ENCODE assay signal across 21 cellular contexts in the genomic region with DNA sequence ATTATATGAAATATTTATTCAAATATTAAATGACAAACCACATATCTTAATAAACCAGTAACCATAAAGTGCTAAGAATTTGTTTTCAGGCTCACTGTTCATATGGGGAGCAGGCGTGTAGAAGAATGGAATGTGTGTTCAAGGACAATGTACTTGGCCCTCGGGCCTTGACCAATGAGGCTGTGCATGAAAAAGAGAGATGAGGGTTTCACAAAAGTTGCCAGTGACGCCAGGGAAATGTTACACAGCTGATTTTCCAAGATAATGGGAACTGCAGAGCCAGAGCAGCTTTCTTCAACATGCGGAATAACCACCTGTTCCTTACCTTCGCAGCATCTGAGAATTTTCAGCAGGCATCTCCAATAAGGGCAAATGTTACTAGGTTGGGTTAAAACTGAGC. TPM values are rescaled to one million over a fixed set of nuclear protein-coding genes. Genes with fewer than 3 reads are reported as not detected.
DNase-seq lines count a peak whose midpoint lies in the region; ATAC-seq and TF ChIP-seq lines count a peak whose summit lies in the region.
"Had no signal": no experiment of that assay in that cellular context is flagged by ENCODE, and none has a peak within 500 bp of the region (broad histone marks: within the 10 kb centered on the region; RNA-seq: fewer than 3 reads in every experiment).

No MANE protein-coding gene starts in this region.

- intact Hi-C loops in activated CD4-positive, alpha-beta memory T cell treated with anti-CD3 and anti-CD28 coated beads for 36 hours (cut with micrococcal nuclease), result loop anchor here (10.0 kb wide), 1 partner anchor 459 kb away; the partner anchor contains the start of genes PRDX5 and TRMT112
- intact Hi-C loops in adrenal gland (cut with DNase I), result no loop called here

- no peak for ATAC-seq in GM19324 (IDR thresholded peaks at IDR 0.05; ENCODE audit: low FRiP score, unreplicated experiment)
- ATAC-seq: esophagus mucosa, lower lobe of right lung had no signal

- no peak overlapping the region for H3K9ac ChIP-seq in KMS-11

- H3K27me3 ChIP-seq in KMS-11 (ENCODE audit: insufficient read depth, low read depth) (no peaks in the 10 kb centered on the region; the same call in 1 of the 2 replicates), adrenal gland (no peaks in the 10 kb centered on the region), neutrophil (no peaks in the 10 kb centered on the region)
- H3K27me3 ChIP-seq: breast epithelium, stomach had no signal

- peak overlapping the region; percentile 70 for H3K27ac Mint-ChIP-seq in activated CD4-positive, alpha-beta memory T cell treated with anti-CD3 and anti-CD28 coated beads for 36 hours
- H3K27ac Mint-ChIP-seq in activated CD4-positive, alpha-beta memory T cell treated with anti-CD3 and anti-CD28 coated beads, Interleukin-2, amount 10 ng/mL, durations not matched to agents 7 days and 5 days, result no peak overlapping the region
- H3K27ac Mint-ChIP-seq: nephron progenitor cell had no signal

- peak in 1 of 2 donors; percentile 18 for TF ChIP-seq POLR2A in adrenal gland (IDR thresholded peaks at IDR 0.05)

- DNase-seq in activated CD4-positive, alpha-beta memory T cell treated with anti-CD3 and anti-CD28 coated beads for 36 hours, result no peak
- DNase-seq in activated CD4-positive, alpha-beta memory T cell treated with anti-CD3 and anti-CD28 coated beads, Interleukin-2, amount 10 ng/mL, durations not matched to agents 7 days and 5 days, result no peak
- DNase-seq in adrenal gland, result peak in 6 of 7 donors; percentile 65 to 86 (median 72)
- no peak for DNase-seq in stimulated activated CD4-positive, alpha-beta T cell treated with anti-CD3 and anti-CD28 coated beads, Interleukin-12 subunit alpha, Interleukin-12 subunit beta, amount 100 ng/mL, for 4 hours
- DNase-seq in activated CD4-positive, alpha-beta T cell treated with anti-CD3 and anti-CD28 coated beads, Interleukin-2, amount 50 U/mL, for 48 hours, result no peak
- DNase-seq: activated naive CD4-positive, alpha-beta T cell; glutamatergic neuron; NCI-H146; NCI-H2227 treated with DMSO at 0.1 percent for 48 hours; nephron progenitor cell; RPMI8226; stimulated activated CD4-positive, alpha-beta T cell treated with anti-CD3 and anti-CD28 coated beads, Interleukin-15, amount 100 ng/mL, for 24 hours; stomach had no signal

- peaks cover 75% of the 10 kb centered on the region for H3K4me1 Mint-ChIP-seq in activated CD4-positive, alpha-beta memory T cell treated with anti-CD3 and anti-CD28 coated beads for 36 hours (ENCODE audit: low read depth)
- peaks cover 80% of the 10 kb centered on the region for H3K4me1 Mint-ChIP-seq in activated CD4-positive, alpha-beta memory T cell treated with anti-CD3 and anti-CD28 coated beads, Interleukin-2, amount 10 ng/mL, durations not matched to agents 7 days and 5 days

- peaks cover 83% of the 10 kb centered on the region for H3K79me2 ChIP-seq in KMS-11 (ENCODE audit: insufficient read depth, low read depth)

- no peaks in the 10 kb centered on the region for H3K27me3 Mint-ChIP-seq in activated CD4-positive, alpha-beta memory T cell treated with anti-CD3 and anti-CD28 coated beads for 36 hours
- no peaks in the 10 kb centered on the region for H3K27me3 Mint-ChIP-seq in activated CD4-positive, alpha-beta memory T cell treated with anti-CD3 and anti-CD28 coated beads, Interleukin-2, amount 10 ng/mL, durations not matched to agents 7 days and 5 days

- H3K36me3 ChIP-seq in KMS-11 (ENCODE audit: insufficient read depth) (peaks cover 59% of the 10 kb centered on the region; the same call in 1 of the 2 replicates), adrenal gland (replicated peaks in 1 of 2) (peaks cover 0 to 79% of the 10 kb centered on the region in 2 donors), neutrophil (peaks cover 76% of the 10 kb centered on the region)

- TF ChIP-seq CTCF in KMS-11 (conservative IDR thresholded peaks at IDR 0.05; ENCODE audit: low read depth, low read length) (no peak), adrenal gland (IDR thresholded peaks at IDR 0.05) (no peak), neutrophil (IDR thresholded peaks at IDR 0.05) (no peak)

- CTCF ChIA-PET in activated CD4-positive, alpha-beta memory T cell treated with anti-CD3 and anti-CD28 coated beads for 36 hours (lab: Charles Lee), result interaction anchor here (1.6 kb wide), 1 partner anchor 114 kb away, joined by 3 read pairs; no protein-coding TSS in a partner anchor
- CTCF ChIA-PET in activated CD4-positive, alpha-beta memory T cell treated with anti-CD3 and anti-CD28 coated beads, Interleukin-2, amount 10 ng/mL, durations not matched to agents 7 days and 5 days (lab: Charles Lee), result interaction anchor here (3.6 to 6.2 kb wide), 2 partner anchors 9 to 31 kb away, joined by 23 to 27 read pairs; partner anchors contain the start of gene RASGRP2

- H3K4me3 Mint-ChIP-seq in activated CD4-positive, alpha-beta memory T cell treated with anti-CD3 and anti-CD28 coated beads for 36 hours, result no peak overlapping the region
- no peak overlapping the region for H3K4me3 Mint-ChIP-seq in activated CD4-positive, alpha-beta memory T cell treated with anti-CD3 and anti-CD28 coated beads, Interleukin-2, amount 10 ng/mL, durations not matched to agents 7 days and 5 days
- H3K4me3 Mint-ChIP-seq: nephron progenitor cell had no signal

- no peaks in the 10 kb centered on the region for H3K9me3 Mint-ChIP-seq in activated CD4-positive, alpha-beta memory T cell treated with anti-CD3 and anti-CD28 coated beads for 36 hours
- H3K9me3 Mint-ChIP-seq in activated CD4-positive, alpha-beta memory T cell treated with anti-CD3 and anti-CD28 coated beads, Interleukin-2, amount 10 ng/mL, durations not matched to agents 7 days and 5 days, result no peaks in the 10 kb centered on the region
- H3K9me3 Mint-ChIP-seq: nephron progenitor cell had no signal

- H3K9me3 ChIP-seq in adrenal gland (replicated peaks in 1 of 3), result peaks cover 0 to 4% (median 0%) of the 10 kb centered on the region in 3 donors
- H3K9me3 ChIP-seq in neutrophil, result no peaks in the 10 kb centered on the region
- H3K9me3 ChIP-seq: breast epithelium, lower lobe of right lung, stomach had no signal

- no peak overlapping the region for H2AFZ ChIP-seq in KMS-11 (ENCODE audit: low read depth)

- H3K4me1 ChIP-seq in KMS-11 (ENCODE audit: low read depth, poor library complexity, severe bottlenecking) (peaks cover 61% of the 10 kb centered on the region), adrenal gland (replicated peaks in 1 of 2) (peaks cover 21 to 62% of the 10 kb centered on the region in 2 donors), neutrophil (ENCODE audit: control insufficient read depth in 1 of 2, insufficient read depth in 1 of 2, low read depth in 1 of 2, low read length in 1 of 2) (peaks cover 65 to 71% of the 10 kb centered on the region in 2 experiments)

- peak overlapping the region; percentile 55; the same call in 1 of the 2 replicates for H3K4me2 ChIP-seq in KMS-11

- peaks cover 65% of the 10 kb centered on the region for H4K20me1 ChIP-seq in KMS-11 (ENCODE audit: insufficient read depth)

- H3K27ac ChIP-seq in KMS-11 (no peak overlapping the region), adrenal gland (peak overlapping the region in 4 of 5 donors; percentile 31 to 76 (median 54)), neutrophil (peak overlapping the region; percentile 99)
- H3K27ac ChIP-seq: breast epithelium, lower lobe of right lung had no signal

- H3K4me3 ChIP-seq in KMS-11 (IDR thresholded peaks at IDR 0.05; ENCODE audit: insufficient read depth, low read depth, low read length), result no peak overlapping the region
- no peak overlapping the region for H3K4me3 ChIP-seq in adrenal gland
- peak overlapping the region in 1 of 2 experiments; percentile 62 for H3K4me3 ChIP-seq in neutrophil (ENCODE audit: low read depth in 1 of 2, low read length in 1 of 2)
- H3K4me3 ChIP-seq: breast epithelium, lower lobe of right lung had no signal

- H3K36me3 Mint-ChIP-seq in activated CD4-positive, alpha-beta memory T cell treated with anti-CD3 and anti-CD28 coated beads for 36 hours, result peaks cover 78% of the 10 kb centered on the region
- peaks cover 84% of the 10 kb centered on the region for H3K36me3 Mint-ChIP-seq in activated CD4-positive, alpha-beta memory T cell treated with anti-CD3 and anti-CD28 coated beads, Interleukin-2, amount 10 ng/mL, durations not matched to agents 7 days and 5 days (ENCODE audit: low read depth)

- POLR2A ChIA-PET in activated CD4-positive, alpha-beta memory T cell treated with anti-CD3 and anti-CD28 coated beads for 36 hours (lab: Charles Lee), result interaction anchor here (1.2 to 1.5 kb wide), 2 partner anchors 11 to 13 kb away, joined by 3 read pairs; no protein-coding TSS in a partner anchor
- POLR2A ChIA-PET in activated CD4-positive, alpha-beta memory T cell treated with anti-CD3 and anti-CD28 coated beads, Interleukin-2, amount 10 ng/mL, durations not matched to agents 7 days and 5 days (lab: Charles Lee), result interaction anchor here (1.1 to 10.9 kb wide), 3 partner anchors 11 to 40 kb away, joined by 3 to 197 read pairs (median 151); partner anchors contain the start of genes PYGM and RASGRP2

- 32 to 48% (median 41%) methylated on average over 5 of the region's 5 CpGs for WGBS in adrenal gland, 4 donors

RNA-seq across cellular contexts. Expression of gene SF1, which starts 4.2 kb away (rescaled TPM):
- total RNA-seq in activated CD4-positive, alpha-beta memory T cell treated with anti-CD3 and anti-CD28 coated beads for 36 hours, result 100 to 1,000 TPM; 323 to 328 TPM
- total RNA-seq in activated CD4-positive, alpha-beta memory T cell treated with anti-CD3 and anti-CD28 coated beads, Interleukin-2, amount 10 ng/mL, durations not matched to agents 7 days and 5 days, result 100 to 1,000 TPM; 385 to 390 TPM
- 100 to 1,000 TPM; 109 to 395 (median 253) TPM for total RNA-seq in adrenal gland
- 100 to 1,000 TPM; 150 to 197 (median 178) TPM for polyA plus RNA-seq in adrenal gland

RNA-seq across cellular contexts. Expression of gene PYGM, which starts 14.4 kb away (rescaled TPM):
- 1 to 10 TPM in 1 of 2 experiments, under 1 TPM in 1; 0.94 to 1.6 TPM for total RNA-seq in activated CD4-positive, alpha-beta memory T cell treated with anti-CD3 and anti-CD28 coated beads for 36 hours
- total RNA-seq in activated CD4-positive, alpha-beta memory T cell treated with anti-CD3 and anti-CD28 coated beads, Interleukin-2, amount 10 ng/mL, durations not matched to agents 7 days and 5 days, result 1 to 10 TPM; 3.1 to 4.0 TPM
- total RNA-seq in adrenal gland, result 10 to 100 TPM in 1 of 8 donors, 1 to 10 TPM in 7; 1.8 to 10.1 (median 3.8) TPM
- 1 to 10 TPM; 2.4 to 5.1 (median 4.8) TPM for polyA plus RNA-seq in adrenal gland
- total RNA-seq: Daoy had no signal

RNA-seq across cellular contexts. Expression of gene MAP4K2, which starts 28.9 kb away (rescaled TPM):
- 10 to 100 TPM; 83.3 to 85.8 TPM for total RNA-seq in activated CD4-positive, alpha-beta memory T cell treated with anti-CD3 and anti-CD28 coated beads for 36 hours
- 10 to 100 TPM; 95.6 to 98.0 TPM for total RNA-seq in activated CD4-positive, alpha-beta memory T cell treated with anti-CD3 and anti-CD28 coated beads, Interleukin-2, amount 10 ng/mL, durations not matched to agents 7 days and 5 days
- 10 to 100 TPM; 12.9 to 34.8 (median 19.0) TPM for total RNA-seq in adrenal gland
- 10 to 100 TPM in 2 of 3 donors, 1 to 10 TPM in 1; 6.4 to 57.7 (median 27.7) TPM for polyA plus RNA-seq in adrenal gland

RNA-seq across cellular contexts. Expression of gene RASGRP2, which starts 30.2 kb away (rescaled TPM):
- total RNA-seq in activated CD4-positive, alpha-beta memory T cell treated with anti-CD3 and anti-CD28 coated beads for 36 hours, result 1 to 10 TPM; 7.5 to 8.2 TPM
- 100 to 1,000 TPM; 179 to 183 TPM for total RNA-seq in activated CD4-positive, alpha-beta memory T cell treated with anti-CD3 and anti-CD28 coated beads, Interleukin-2, amount 10 ng/mL, durations not matched to agents 7 days and 5 days
- 10 to 100 TPM in 5 of 8 donors, 1 to 10 TPM in 3; 3.6 to 23.9 (median 12.3) TPM for total RNA-seq in adrenal gland
- polyA plus RNA-seq in adrenal gland, result 10 to 100 TPM in 2 of 3 donors, 1 to 10 TPM in 1; 5.4 to 81.9 (median 35.0) TPM
- total RNA-seq: Daoy, HT-29 had no signal

RNA-seq across cellular contexts. Expression of gene MEN1, which starts 36.2 kb away (rescaled TPM):
- total RNA-seq in activated CD4-positive, alpha-beta memory T cell treated with anti-CD3 and anti-CD28 coated beads for 36 hours, result 10 to 100 TPM; 31.3 to 32.2 TPM
- 10 to 100 TPM; 32.5 to 33.4 TPM for total RNA-seq in activated CD4-positive, alpha-beta memory T cell treated with anti-CD3 and anti-CD28 coated beads, Interleukin-2, amount 10 ng/mL, durations not matched to agents 7 days and 5 days
- total RNA-seq in adrenal gland, result 10 to 100 TPM; 19.7 to 50.6 (median 30.3) TPM
- 10 to 100 TPM; 21.4 to 32.8 (median 29.1) TPM for polyA plus RNA-seq in adrenal gland

Comparison
In these comparisons a context has a peak if more than half of its experiments do, and no peak if none do; other contexts are left out.
1. DNase-seq: peak in adrenal gland (6 of 7); none in activated CD4-positive, alpha-beta memory T cell treated with anti-CD3 and anti-CD28 coated beads for 36 hours (single experiment), activated CD4-positive, alpha-beta memory T cell treated with anti-CD3 and anti-CD28 coated beads, Interleukin-2, amount 10 ng/mL, durations not matched to agents 7 days and 5 days (single experiment), stimulated activated CD4-positive, alpha-beta T cell treated with anti-CD3 and anti-CD28 coated beads, Interleukin-12 subunit alpha, Interleukin-12 subunit beta, amount 100 ng/mL, for 4 hours (single experiment) and activated CD4-positive, alpha-beta T cell treated with anti-CD3 and anti-CD28 coated beads, Interleukin-2, amount 50 U/mL, for 48 hours (0 of 2).